16 cellular contexts compared by ENCODE assay signal in genomic region chr1:77639056-77639455, GRCh38. TPM values are rescaled to one million over a fixed set of nuclear protein-coding genes. Genes with fewer than 3 reads are reported as not detected.
A peak's percentile ranks its signal among the peaks of the same experiment; 100 is the strongest.
DNase-seq lines count a peak whose midpoint lies in the region; FAIRE-seq and TF ChIP-seq lines count a peak whose summit lies in the region.
"Had no signal": no experiment of that assay in that cellular context is flagged by ENCODE, and none has a peak within 500 bp of the region (broad histone marks: within the 10 kb centered on the region; RNA-seq: fewer than 3 reads in every experiment).

No MANE protein-coding gene starts in this region.

- H3K4me3 Mint-ChIP-seq in MCF 10A (ENCODE audit: unreplicated experiment): no peak overlapping the region
- no peak overlapping the region for H3K4me3 Mint-ChIP-seq in activated CD4-positive, alpha-beta memory T cell treated with anti-CD3 and anti-CD28 coated beads for 36 hours
- no peak overlapping the region for H3K4me3 Mint-ChIP-seq in CD8-positive, alpha-beta memory T cell
- H3K4me3 Mint-ChIP-seq: B cell had no signal

- peaks cover 14% of the 10 kb centered on the region for H3K4me1 Mint-ChIP-seq in MCF 10A (ENCODE audit: insufficient read depth, unreplicated experiment)
- peaks cover 6% of the 10 kb centered on the region for H3K4me1 Mint-ChIP-seq in activated CD4-positive, alpha-beta memory T cell treated with anti-CD3 and anti-CD28 coated beads for 36 hours (ENCODE audit: low read depth)
- peaks cover 19 to 37% (median 34%) of the 10 kb centered on the region in 3 donors for H3K4me1 Mint-ChIP-seq in CD8-positive, alpha-beta memory T cell

- H3K4me3 ChIP-seq in breast epithelium (no peak overlapping the region), fibroblast of the aortic adventitia (ENCODE audit: low read depth, low read length) (no peak overlapping the region)
- no peak overlapping the region for H3K4me3 ChIP-seq in CD8-positive, alpha-beta memory T cell (ENCODE audit: low read length)
- H3K4me3 ChIP-seq: mucosa of descending colon, prostate gland had no signal

- no peaks in the 10 kb centered on the region for H3K27me3 ChIP-seq in breast epithelium
- H3K27me3 ChIP-seq in CD8-positive, alpha-beta memory T cell (ENCODE audit: insufficient read depth, low read length, poor library complexity, severe bottlenecking): no peaks in the 10 kb centered on the region

- peaks cover 52% of the 10 kb centered on the region for H3K36me3 Mint-ChIP-seq in MCF 10A (ENCODE audit: insufficient read depth, unreplicated experiment)
- H3K36me3 Mint-ChIP-seq in activated CD4-positive, alpha-beta memory T cell treated with anti-CD3 and anti-CD28 coated beads for 36 hours: peaks cover 21% of the 10 kb centered on the region
- H3K36me3 Mint-ChIP-seq in CD8-positive, alpha-beta memory T cell: peaks cover 0 to 59% (median 11%) of the 10 kb centered on the region in 3 donors

- no TSS peak for BruUV-seq in MCF 10A (replicated peaks; lab: Mats Ljungman, UMichigan)

- no peak for FAIRE-seq in urothelium cell line (lab: Jason Lieb, UNC)

- H3K4me1 ChIP-seq in breast epithelium: no peaks in the 10 kb centered on the region
- no peaks in the 10 kb centered on the region for H3K4me1 ChIP-seq in CD8-positive, alpha-beta memory T cell (ENCODE audit: insufficient read depth, low read length)
- H3K4me1 ChIP-seq: prostate gland had no signal

- no peak overlapping the region for H3K27ac ChIP-seq in breast epithelium
- H3K27ac ChIP-seq in CD8-positive, alpha-beta memory T cell (ENCODE audit: low read depth, low read length): no peak overlapping the region
- H3K27ac ChIP-seq: prostate gland had no signal

- peak overlapping the region; percentile 20 for H3K27ac Mint-ChIP-seq in MCF 10A (ENCODE audit: low read depth, unreplicated experiment)
- H3K27ac Mint-ChIP-seq in activated CD4-positive, alpha-beta memory T cell treated with anti-CD3 and anti-CD28 coated beads for 36 hours: no peak overlapping the region
- H3K27ac Mint-ChIP-seq in CD8-positive, alpha-beta memory T cell: peak overlapping the region in 4 of 8 donors; percentile 3 to 56 (median 44)
- H3K27ac Mint-ChIP-seq: B cell had no signal

- no peak for TF ChIP-seq CTCF in MCF 10A (IDR thresholded peaks at IDR 0.05; ENCODE audit: unreplicated experiment)
- no peak for TF ChIP-seq CTCF in breast epithelium (IDR thresholded peaks at IDR 0.05)
- no peak for TF ChIP-seq CTCF in fibroblast of the aortic adventitia (IDR thresholded peaks at IDR 0.05; ENCODE audit: insufficient read depth, low read length)

- H3K36me3 ChIP-seq in breast epithelium: no peaks in the 10 kb centered on the region
- no peaks in the 10 kb centered on the region for H3K36me3 ChIP-seq in CD8-positive, alpha-beta memory T cell (ENCODE audit: insufficient read depth, low read length)
- H3K36me3 ChIP-seq: prostate gland had no signal

- H3K9me3 ChIP-seq in breast epithelium: no peaks in the 10 kb centered on the region
- no peaks in the 10 kb centered on the region for H3K9me3 ChIP-seq in CD8-positive, alpha-beta memory T cell (ENCODE audit: low read length)
- H3K9me3 ChIP-seq: mucosa of descending colon, prostate gland had no signal

- intact Hi-C loops in MCF 10A (cut with micrococcal nuclease) (no loop called here), breast epithelium (cut with DNase I; ENCODE audit: low total_unique reads) (no loop called here)
- intact Hi-C loops in activated CD4-positive, alpha-beta memory T cell treated with anti-CD3 and anti-CD28 coated beads for 36 hours (cut with micrococcal nuclease): loop anchor here (2.0 kb wide), 1 partner anchor 44 kb away; the partner anchor contains the start of gene ZZZ3

- POLR2A ChIA-PET in MCF 10A (lab: Yijun Ruan, JAX): no interaction called here
- POLR2A ChIA-PET in activated CD4-positive, alpha-beta memory T cell treated with anti-CD3 and anti-CD28 coated beads for 36 hours (lab: Charles Lee): interaction anchor here (0.6 kb wide), 2 partner anchors 29 to 1706 kb away, joined by 3 to 4 read pairs; no protein-coding TSS in a partner anchor
- POLR2A ChIA-PET in CD8-positive, alpha-beta memory T cell (lab: Charles Lee): no interaction called here

- TF ChIP-seq POLR2A in breast epithelium (IDR thresholded peaks at IDR 0.05): no peak

- CTCF ChIA-PET in MCF 10A (lab: Yijun Ruan, JAX): interaction anchor here (0.6 kb wide), 3 partner anchors 21 to 1909 kb away, joined by 3 to 4 read pairs (median 4); no protein-coding TSS in a partner anchor
- CTCF ChIA-PET in activated CD4-positive, alpha-beta memory T cell treated with anti-CD3 and anti-CD28 coated beads for 36 hours (lab: Charles Lee): no interaction called here
- CTCF ChIA-PET in CD8-positive, alpha-beta memory T cell (lab: Charles Lee): no interaction called here

- no peaks in the 10 kb centered on the region for H3K9me3 Mint-ChIP-seq in MCF 10A (ENCODE audit: unreplicated experiment)
- H3K9me3 Mint-ChIP-seq in activated CD4-positive, alpha-beta memory T cell treated with anti-CD3 and anti-CD28 coated beads for 36 hours: no peaks in the 10 kb centered on the region
- H3K9me3 Mint-ChIP-seq in CD8-positive, alpha-beta memory T cell: no peaks in the 10 kb centered on the region

- H3K27me3 Mint-ChIP-seq in MCF 10A (ENCODE audit: insufficient read depth, unreplicated experiment): no peaks in the 10 kb centered on the region
- no peaks in the 10 kb centered on the region for H3K27me3 Mint-ChIP-seq in activated CD4-positive, alpha-beta memory T cell treated with anti-CD3 and anti-CD28 coated beads for 36 hours
- no peaks in the 10 kb centered on the region for H3K27me3 Mint-ChIP-seq in CD8-positive, alpha-beta memory T cell
- H3K27me3 Mint-ChIP-seq: B cell had no signal

- peak; percentile 60 for DNase-seq in MCF 10A (ENCODE audit: unreplicated experiment)
- DNase-seq in breast epithelium (ENCODE audit: low spot score in 2 of 2): no peak
- DNase-seq in SW 1271 (lab: John Stamatoyannopoulos, UW): peak; percentile 8 to 57
- DNase-seq in fibroblast of the aortic adventitia (ENCODE audit: low read depth): peak; percentile 50
- DNase-seq in urothelium cell line (ENCODE audit: low spot score): peak; percentile 4
- DNase-seq in activated CD4-positive, alpha-beta memory T cell treated with anti-CD3 and anti-CD28 coated beads for 36 hours: no peak
- no peak for DNase-seq in CD8-positive, alpha-beta memory T cell
- DNase-seq in NCI-H82 treated with DMSO at 0.1 percent for 48 hours (lab: John Stamatoyannopoulos, UW; ENCODE audit: unreplicated experiment): no peak
- DNase-seq: activated CD8-positive, alpha-beta memory T cell treated with anti-CD3 and anti-CD28 coated beads, Interleukin-2, amount 50 U/mL, for 4 hours; aorta; KBM-7; mucosa of descending colon; NCI-H1694; NCI-H526 treated with DMSO at 0.1 percent for 48 hours had no signal

RNA-seq across cellular contexts. Expression of gene ZZZ3, which starts 43.4 kb away (rescaled TPM):
- 68.1 and 83.9 TPM in 2 replicates for total RNA-seq in MCF 10A (2022)
- total RNA-seq in breast epithelium: 100 to 1,000 TPM in 1 of 3 donors, 10 to 100 TPM in 2; 41.1 to 133 (median 87.2) TPM
- total RNA-seq in fibroblast of the aortic adventitia (ENCODE audit: low replicate concordance): 72.4 and 86.3 TPM in 2 replicates
- total RNA-seq in activated CD4-positive, alpha-beta memory T cell treated with anti-CD3 and anti-CD28 coated beads for 36 hours: 10 to 100 TPM; 29.8 to 34.3 TPM
- total RNA-seq in CD8-positive, alpha-beta memory T cell: 10 to 100 TPM; 58.3 to 60.2 TPM
- 42.7 TPM for polyA plus RNA-seq in CD8-positive, alpha-beta memory T cell

Comparison
In these comparisons a context has a peak if more than half of its experiments do, and no peak if none do; other contexts are left out.
1. DNase-seq: peak in MCF 10A (single experiment), SW 1271 (2 of 2), fibroblast of the aortic adventitia (single experiment) and urothelium cell line (single experiment); none in breast epithelium (0 of 2), activated CD4-positive, alpha-beta memory T cell treated with anti-CD3 and anti-CD28 coated beads for 36 hours (single experiment), CD8-positive, alpha-beta memory T cell (0 of 5) and NCI-H82 treated with DMSO at 0.1 percent for 48 hours (single experiment).